20 cellular contexts compared by ENCODE assay signal in the genomic region with DNA sequence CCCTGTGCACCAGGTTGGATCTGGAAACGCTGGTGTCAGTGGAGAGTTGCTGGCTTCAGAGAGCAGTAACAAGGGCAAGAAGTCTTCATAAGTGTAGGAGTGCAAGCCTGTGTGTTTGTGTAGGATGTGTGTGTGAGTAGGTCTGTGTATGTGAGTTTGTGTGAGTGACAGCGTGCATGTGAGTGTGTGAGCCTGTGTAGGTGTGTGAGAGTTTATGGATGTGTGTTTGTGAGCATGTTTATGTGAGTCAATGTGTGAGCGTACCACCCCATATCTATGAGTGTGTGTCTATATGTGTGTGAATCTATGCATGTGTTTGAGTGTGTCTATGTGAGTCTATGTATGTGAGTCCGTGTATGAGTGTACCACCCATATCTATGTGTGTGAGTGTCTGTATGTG.
"Had no signal": no experiment of that assay in that cellular context is flagged by ENCODE, and none has a peak within 500 bp of the region (broad histone marks: within the 10 kb centered on the region; RNA-seq: fewer than 3 reads in every experiment).

No MANE protein-coding gene starts in this region.

- H3K27me3 ChIP-seq: left lung had no signal

- H3K9me3 ChIP-seq: left lung, tibial artery had no signal

- ATAC-seq: activated CD8-positive, alpha-beta T cell treated with anti-CD3 and anti-CD28 coated beads, Interleukin-2, amount 10 ng/mL, durations not matched to agents 7 days and 5 days; stimulated activated naive B cell treated with anti-CD40 and anti-IgM and Interleukin-4, amounts not matched to agents 10 μg/mL and 1 μg/mL and 100 μg/mL, for 72 hours had no signal

- H3K27ac Mint-ChIP-seq: natural killer cell had no signal

- DNase-seq: activated CD8-positive, alpha-beta T cell treated with anti-CD3 and anti-CD28 coated beads, Interleukin-2, amount 10 ng/mL, durations not matched to agents 7 days and 5 days; activated naive CD4-positive, alpha-beta T cell; aorta; cortex of kidney; effector CD8-positive, alpha-beta T cell; foreskin fibroblast; glutamatergic neuron; hypothalamus; kidney; left lung; mesenchymal stem cell; natural killer cell; nucleus accumbens; posterior cingulate gyrus; retina; stimulated activated CD4-positive, alpha-beta T cell treated with anti-CD3 and anti-CD28 coated beads, Interleukin-2, amount 100 ng/mL, for 48 hours; stimulated activated naive B cell treated with anti-CD40 and anti-IgM and Interleukin-4, amounts not matched to agents 10 μg/mL and 1 μg/mL and 100 μg/mL, for 72 hours; tibial artery; WERI-Rb-1 had no signal

- H3K4me3 ChIP-seq: tibial artery had no signal

- H3K27ac ChIP-seq: tibial artery, WERI-Rb-1 had no signal

- H3K36me3 ChIP-seq: tibial artery had no signal

- H3K9me3 Mint-ChIP-seq: natural killer cell; stimulated activated naive B cell treated with anti-CD40 and anti-IgM and Interleukin-4, amounts not matched to agents 10 μg/mL and 1 μg/mL and 100 μg/mL, for 72 hours; T-helper 1 cell treated with Interleukin-12 subunit alpha and Interleukin-12 subunit beta and Interleukin-4 antibody, amounts not matched to agents 30 μg/mL and 1 μg/mL, for 36 hours had no signal

- H3K27me3 Mint-ChIP-seq: stimulated activated naive B cell treated with anti-CD40 and anti-IgM and Interleukin-4, amounts not matched to agents 10 μg/mL and 1 μg/mL and 100 μg/mL, for 72 hours had no signal

- H3K4me3 Mint-ChIP-seq: activated CD8-positive, alpha-beta T cell treated with anti-CD3 and anti-CD28 coated beads, Interleukin-2, amount 10 ng/mL, durations not matched to agents 7 days and 5 days; natural killer cell; stimulated activated naive B cell treated with anti-CD40 and anti-IgM and Interleukin-4, amounts not matched to agents 10 μg/mL and 1 μg/mL and 100 μg/mL, for 72 hours; T-helper 1 cell treated with Interleukin-12 subunit alpha and Interleukin-12 subunit beta and Interleukin-4 antibody, amounts not matched to agents 30 μg/mL and 1 μg/mL, for 36 hours had no signal
